16 cellular contexts compared by ENCODE assay signal in genomic region chr11:20278727-20279126, GRCh38.
"Had no signal": no experiment of that assay in that cellular context is flagged by ENCODE, and none has a peak within 500 bp of the region (broad histone marks: within the 10 kb centered on the region; RNA-seq: fewer than 3 reads in every experiment).

No MANE protein-coding gene starts in this region.

- H3K36me3 Mint-ChIP-seq: brain, WTC11 had no signal

- H3K27ac Mint-ChIP-seq: activated CD4-positive, alpha-beta T cell treated with anti-CD3 and anti-CD28 coated beads, Interleukin-2, amount 10 ng/mL, durations not matched to agents 24 days and 14 days; activated naive CD4-positive, alpha-beta T cell treated with anti-CD3 and anti-CD28 coated beads for 36 hours; activated T-helper 17 cell treated with anti-CD3 and anti-CD28 coated beads, Interleukin-2, amount 50 U/mL, for 72 hours; naive thymus-derived CD8-positive, alpha-beta T cell; WTC11 had no signal

- H3K36me3 ChIP-seq: sigmoid colon, suprapubic skin, upper lobe of right lung had no signal

- H3K4me3 Mint-ChIP-seq: activated CD4-positive, alpha-beta T cell treated with anti-CD3 and anti-CD28 coated beads, Interleukin-2, amount 10 ng/mL, durations not matched to agents 24 days and 14 days; activated naive CD4-positive, alpha-beta T cell treated with anti-CD3 and anti-CD28 coated beads for 36 hours; activated T-helper 17 cell treated with anti-CD3 and anti-CD28 coated beads, Interleukin-2, amount 50 U/mL, for 72 hours; WTC11 had no signal

- H3K27ac ChIP-seq: psoas muscle, sigmoid colon, suprapubic skin, upper lobe of right lung had no signal

- H3K4me3 ChIP-seq: lung, mucosa of descending colon, psoas muscle, sigmoid colon, suprapubic skin, upper lobe of right lung had no signal

- H3K9me3 ChIP-seq: mucosa of descending colon, psoas muscle, suprapubic skin, upper lobe of right lung had no signal

- H3K9me3 Mint-ChIP-seq: activated CD4-positive, alpha-beta T cell treated with anti-CD3 and anti-CD28 coated beads, Interleukin-2, amount 10 ng/mL, durations not matched to agents 24 days and 14 days; activated T-helper 17 cell treated with anti-CD3 and anti-CD28 coated beads, Interleukin-2, amount 50 U/mL, for 72 hours; brain; WTC11 had no signal

- H3K4me1 ChIP-seq: psoas muscle, suprapubic skin, upper lobe of right lung had no signal

- H3K4me1 Mint-ChIP-seq: activated CD4-positive, alpha-beta T cell treated with anti-CD3 and anti-CD28 coated beads, Interleukin-2, amount 10 ng/mL, durations not matched to agents 24 days and 14 days; activated T-helper 17 cell treated with anti-CD3 and anti-CD28 coated beads, Interleukin-2, amount 50 U/mL, for 72 hours; WTC11 had no signal

- ATAC-seq: activated T-helper 17 cell treated with anti-CD3 and anti-CD28 coated beads, Interleukin-2, amount 50 U/mL, for 72 hours; mucosa of descending colon; naive thymus-derived CD8-positive, alpha-beta T cell; psoas muscle; stimulated activated naive CD8-positive, alpha-beta T cell treated with anti-CD3 and anti-CD28 coated beads, Interleukin-15, Interleukin-2, amounts not matched to agents 100 U/mL and 50 U/mL, for 24 hours; upper lobe of right lung; WTC11 had no signal

- DNase-seq: activated CD4-positive, alpha-beta T cell treated with anti-CD3 and anti-CD28 coated beads, Interleukin-2, amount 10 ng/mL, durations not matched to agents 24 days and 14 days; activated CD8-positive, alpha-beta memory T cell treated with anti-CD3 and anti-CD28 coated beads for 24 hours; activated naive CD4-positive, alpha-beta T cell treated with anti-CD3 and anti-CD28 coated beads for 36 hours; mucosa of descending colon; naive thymus-derived CD8-positive, alpha-beta T cell; nucleus accumbens; psoas muscle; sigmoid colon; stimulated activated CD4-positive, alpha-beta T cell treated with anti-CD3 and anti-CD28 coated beads, Interleukin-12 subunit alpha, Interleukin-12 subunit beta, amount 100 ng/mL, for 4 hours; stimulated activated naive CD8-positive, alpha-beta T cell treated with anti-CD3 and anti-CD28 coated beads, Interleukin-15, Interleukin-2, amounts not matched to agents 100 U/mL and 50 U/mL, for 24 hours; upper lobe of right lung had no signal

- H3K27me3 ChIP-seq: upper lobe of right lung had no signal
